ENCODE assay signal across 1 cellular context in genomic region chr16:68448360-68448970, GRCh38.
A peak's percentile ranks its signal among the peaks of the same experiment; 100 is the strongest.
TF ChIP-seq lines count a peak whose summit lies in the region.

TSS of gene SMPD3 (minus strand) at chr16:68448508. CDS start at chr16:68372181, 76,327 bp downstream.

TF ChIP-seq in K562, 482 proteins besides CTCF, POLR2A, EP300 and RAD21 (continued from another document):
- TF ChIP-seq ZNF785 (CRISPR knock-in tag; IDR thresholded peaks at IDR 0.05) (no peak), ATF1 (CRISPR knock-in tag; IDR thresholded peaks at IDR 0.05) (no peak), ATF1 (tag; IDR thresholded peaks at IDR 0.05) (peak; percentile 67; the same call in 1 of the 2 replicates), SMAD3 (CRISPR knock-in tag; conservative IDR thresholded peaks at IDR 0.05) (no peak), NONO (IDR thresholded peaks at IDR 0.05; ENCODE audit: low read depth in 2 of 2, low read length in 1 of 2) (no peak), ZBTB26 (CRISPR knock-in tag; IDR thresholded peaks at IDR 0.05) (no peak), ZFPM2 (CRISPR knock-in tag; IDR thresholded peaks at IDR 0.05) (no peak), FOXO4 (CRISPR knock-in tag; IDR thresholded peaks at IDR 0.05) (no peak), MAX (CRISPR knock-in tag; IDR thresholded peaks at IDR 0.05) (no peak), HNRNPK (IDR thresholded peaks at IDR 0.05; ENCODE audit: low read depth, low read length, poor library complexity, severe bottlenecking) (no peak), TEAD4 (IDR thresholded peaks at IDR 0.05; ENCODE audit: low read length) (no peak), TEAD4 (CRISPR knock-in tag; IDR thresholded peaks at IDR 0.05; ENCODE audit: borderline replicate concordance) (no peak), CTBP1 (IDR thresholded peaks at IDR 0.05; ENCODE audit: borderline replicate concordance) (0 out of 2 replicates have a peak, but pooled peaks have one; percentile 20), COPS2 (conservative IDR thresholded peaks at IDR 0.05) (no peak), BRD4 (IDR thresholded peaks at IDR 0.05) (no peak), NEUROD1 (IDR thresholded peaks at IDR 0.05; ENCODE audit: borderline replicate concordance, low read depth, low read length, partially characterized antibody) (no peak), ZNF121 (CRISPR knock-in tag; conservative IDR thresholded peaks at IDR 0.05) (no peak), ZBTB49 (CRISPR knock-in tag; IDR thresholded peaks at IDR 0.05; ENCODE audit: borderline replicate concordance) (no peak), ZNF324 (CRISPR knock-in tag; IDR thresholded peaks at IDR 0.05) (no peak), CREB1 (IDR thresholded peaks at IDR 0.05) (peak; percentile 53; the same call in 1 of the 2 replicates), CREB1 (CRISPR knock-in tag; IDR thresholded peaks at IDR 0.05) (peak; percentile 35; the same call in 1 of the 2 replicates), IRF1 (CRISPR knock-in tag; IDR thresholded peaks at IDR 0.05; ENCODE audit: borderline replicate concordance) (no peak), ARHGAP35 (IDR thresholded peaks at IDR 0.05; ENCODE audit: partially characterized antibody) (no peak), ZNF583 (CRISPR knock-in tag; IDR thresholded peaks at IDR 0.05) (no peak), ATF4 (CRISPR knock-in tag; IDR thresholded peaks at IDR 0.05) (no peak), CTCFL (IDR thresholded peaks at IDR 0.05; ENCODE audit: borderline replicate concordance, insufficient read depth, low read depth, low read length, poor library complexity, severe bottlenecking) (no peak), ZZZ3 (IDR thresholded peaks at IDR 0.05) (no peak)
TF ChIP-seq in K562: peak in this region for 50.
